Comparison of ENCODE assay signal across 8 cellular contexts in the genomic region with DNA sequence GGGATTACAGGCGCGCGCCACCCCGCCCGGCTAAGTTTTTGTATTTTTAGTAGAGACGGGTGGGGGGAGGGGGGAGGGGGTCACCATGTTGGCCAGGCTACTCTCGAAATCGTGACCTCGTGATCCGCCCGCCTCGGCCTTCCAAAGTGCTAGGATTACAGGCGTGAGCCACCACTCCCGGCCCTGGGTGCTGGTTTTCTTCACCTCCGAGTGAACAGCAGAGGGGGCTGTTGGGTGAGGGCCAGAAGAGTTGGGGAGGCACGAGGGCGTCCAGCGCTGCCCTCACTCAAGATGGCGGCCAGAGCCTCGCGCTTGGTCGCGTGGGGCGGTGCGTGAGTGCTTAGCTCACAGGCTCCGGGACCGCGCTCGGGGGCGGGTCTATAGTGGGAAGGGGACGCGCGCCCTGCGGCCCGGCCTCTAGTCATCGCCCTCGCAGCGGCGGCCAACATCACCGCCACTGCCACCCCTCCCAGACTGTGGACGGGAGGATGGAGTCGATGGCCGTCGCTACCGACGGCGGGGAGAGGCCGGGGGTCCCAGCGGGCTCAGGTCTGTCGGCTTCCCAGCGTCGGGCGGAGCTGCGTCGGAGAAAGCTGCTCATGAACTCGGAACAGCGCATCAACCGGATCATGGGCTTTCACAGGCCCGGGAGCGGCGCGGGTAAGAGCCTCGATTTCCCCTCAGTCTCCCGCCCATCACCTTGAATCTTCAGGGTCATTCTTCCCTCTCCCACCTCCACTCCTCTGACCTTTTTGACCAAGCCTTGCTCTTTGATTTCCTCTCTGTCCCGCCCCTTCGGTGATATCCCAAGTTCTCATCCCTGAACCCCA. TPM values are rescaled to one million over a fixed set of nuclear protein-coding genes. Genes with fewer than 3 reads are reported as not detected.
DNase-seq lines count a peak whose midpoint lies in the region; FAIRE-seq and TF ChIP-seq lines count a peak whose summit lies in the region.

Gene CAMLG, plus strand, starts transcription at position 416 of the 830 bp plus-strand sequence. Its CDS starts 73 bp downstream, at position 489.

- peaks cover 9% of the 10 kb centered on the region for H3K36me3 Mint-ChIP-seq in activated naive CD4-positive, alpha-beta T cell treated with anti-CD3 and anti-CD28 coated beads for 36 hours (ENCODE audit: low read depth)

- H3K4me3 Mint-ChIP-seq in activated naive CD4-positive, alpha-beta T cell treated with anti-CD3 and anti-CD28 coated beads for 36 hours = peak within 1 kb of the TSS; percentile 81

- peak; percentile 83 for TF ChIP-seq CTCF in neutrophil (IDR thresholded peaks at IDR 0.05)

- peak; percentile 94 for DNase-seq in GM04504 (ENCODE audit: low read depth)
- DNase-seq in HEK293T (ENCODE audit: extremely low spot score) = peak; percentile 93
- DNase-seq in MV-4-11 (lab: John Stamatoyannopoulos, UW) = peak; percentile 96
- DNase-seq in SK-MEL-5 (ENCODE audit: low read depth, low spot score) = peak; percentile 98
- DNase-seq in activated naive CD4-positive, alpha-beta T cell treated with anti-CD3 and anti-CD28 coated beads for 36 hours = peak; percentile 97
- DNase-seq in frontal cortex (ENCODE audit: low spot score in 2 of 2) = peak; percentile 86 to 91
- peak; percentile 80 to 99 (median 95) for DNase-seq in substantia nigra (lab: John Stamatoyannopoulos, UW)

- H3K4me1 Mint-ChIP-seq in activated naive CD4-positive, alpha-beta T cell treated with anti-CD3 and anti-CD28 coated beads for 36 hours (ENCODE audit: low read depth) = peaks cover 26% of the 10 kb centered on the region

- intact Hi-C loops in activated naive CD4-positive, alpha-beta T cell treated with anti-CD3 and anti-CD28 coated beads for 36 hours (cut with micrococcal nuclease) = loop anchor here (1.0 to 10.0 kb wide), 15 partner anchors 20 to 734 kb away; partner anchors contain the start of genes C5orf24, DDX46, PCBD2 and PPP2CA

- in situ Hi-C loops in SK-MEL-5 (cut with HindIII; ENCODE audit: low pct_unique_long_range_greater_than_20kb, low sequenced_read_pairs) = no loop called here

- POLR2A ChIA-PET in HEK293T (lab: Yijun Ruan, JAX) = interaction anchor here (0.5 to 3.8 kb wide), 17 partner anchors 11 to 513 kb away, joined by 3 to 59 read pairs (median 3); partner anchors contain the start of genes C5orf24, DDX46, PCBD2 and PPP2CA

- no peaks in the 10 kb centered on the region for H3K9me3 Mint-ChIP-seq in activated naive CD4-positive, alpha-beta T cell treated with anti-CD3 and anti-CD28 coated beads for 36 hours

- no peaks in the 10 kb centered on the region for H3K9me3 ChIP-seq in neutrophil

- peak within 1 kb of the TSS; percentile 79 to 89 for H3K4me3 ChIP-seq in neutrophil (ENCODE audit: low read depth in 1 of 2, low read length in 1 of 2)

- peak within 1 kb of the TSS; percentile 87 for H3K27ac ChIP-seq in neutrophil
- H3K27ac ChIP-seq in substantia nigra (ENCODE audit: low read depth, low read length, poor library complexity, severe bottlenecking) = peak within 1 kb of the TSS; percentile 94

- peak within 1 kb of the TSS; percentile 88 for H3K27ac Mint-ChIP-seq in activated naive CD4-positive, alpha-beta T cell treated with anti-CD3 and anti-CD28 coated beads for 36 hours

- CTCF ChIA-PET in HEK293T (lab: Yijun Ruan, JAX) = interaction anchor here (0.6 to 1.1 kb wide), 3 partner anchors 9 to 79 kb away, joined by 3 to 6 read pairs (median 3); no protein-coding TSS in a partner anchor
- CTCF ChIA-PET in activated naive CD4-positive, alpha-beta T cell treated with anti-CD3 and anti-CD28 coated beads for 36 hours (lab: Charles Lee) = interaction anchor here (0.6 to 5.4 kb wide), 12 partner anchors 11 to 600 kb away, joined by 3 to 47 read pairs (median 4); partner anchors contain the start of genes DDX46 and PCBD2

- H3K36me3 ChIP-seq in neutrophil = peaks cover 7% of the 10 kb centered on the region

- H3K27me3 Mint-ChIP-seq in activated naive CD4-positive, alpha-beta T cell treated with anti-CD3 and anti-CD28 coated beads for 36 hours (ENCODE audit: low read depth) = no peaks in the 10 kb centered on the region

- no peaks in the 10 kb centered on the region for H3K27me3 ChIP-seq in neutrophil

- no peak for FAIRE-seq in frontal cortex (lab: Jason Lieb, UNC)

- peaks cover 31 to 37% of the 10 kb centered on the region in 2 experiments for H3K4me1 ChIP-seq in neutrophil (ENCODE audit: control insufficient read depth in 1 of 2, insufficient read depth in 1 of 2, low read depth in 1 of 2, low read length in 1 of 2)

TF ChIP-seq in HEK293T, 16 proteins besides CTCF, POLR2A, EP300 and RAD21:
- no peak for TF ChIP-seq HDGF (IDR thresholded peaks at IDR 0.05; ENCODE audit: borderline replicate concordance)
- TF ChIP-seq NFRKB (IDR thresholded peaks at IDR 0.05) = no peak
- no peak for TF ChIP-seq ARNT (IDR thresholded peaks at IDR 0.05)
- TF ChIP-seq TARDBP (IDR thresholded peaks at IDR 0.05) = no peak
- TF ChIP-seq L3MBTL2 (conservative IDR thresholded peaks at IDR 0.05) = peak; percentile 91
- TF ChIP-seq CTBP1 (IDR thresholded peaks at IDR 0.05; ENCODE audit: borderline replicate concordance) = no peak
- no peak for TF ChIP-seq ELF4 (IDR thresholded peaks at IDR 0.05)
- TF ChIP-seq FOXK2 (IDR thresholded peaks at IDR 0.05) = no peak

RNA-seq across cellular contexts. Expression of gene CAMLG, which starts in this region (rescaled TPM):
- 25.6 and 25.8 TPM in 2 replicates for total RNA-seq in SK-MEL-5 (2014; rRNA removed; shearing (Covaris generic))
- polyA plus RNA-seq in SK-MEL-5 (2015; cell fraction: cytosol; rRNA removed) = 12.2 and 19.3 TPM in 2 replicates
- polyA plus RNA-seq in SK-MEL-5 (2015; cell fraction: nucleus; rRNA removed) = 3.1 and 4.6 TPM in 2 replicates
- total RNA-seq in activated naive CD4-positive, alpha-beta T cell treated with anti-CD3 and anti-CD28 coated beads for 36 hours = 10 to 100 TPM; 34.6 to 36.9 TPM
- total RNA-seq in frontal cortex = 100 TPM

Comparison
In these comparisons a context has a peak if more than half of its experiments do, and no peak if none do; other contexts are left out.
1. Peak in every context shown above with its lines: DNase-seq, H3K4me3 ChIP-seq and H3K27ac ChIP-seq.